16 cellular contexts compared by ENCODE assay signal in genomic region chr1:83689900-83690868, GRCh38.
DNase-seq lines count a peak whose midpoint lies in the region; ATAC-seq, FAIRE-seq and TF ChIP-seq lines count a peak whose summit lies in the region.
"Had no signal": no experiment of that assay in that cellular context is flagged by ENCODE, and none has a peak within 500 bp of the region (broad histone marks: within the 10 kb centered on the region; RNA-seq: fewer than 3 reads in every experiment).

No MANE protein-coding gene starts in this region.

- H3F3A ChIP-seq in neural progenitor cell (ENCODE audit: low read depth), result peaks cover 40% of the 10 kb centered on the region

- no peak for TF ChIP-seq POLR2A in GM12892 (IDR thresholded peaks at IDR 0.05; ENCODE audit: low read depth, low read length)

- H3K27ac ChIP-seq in astrocyte (ENCODE audit: low read depth, low read length), result peak overlapping the region; percentile 40
- no peak overlapping the region for H3K27ac ChIP-seq in neural progenitor cell

- H3K27me3 Mint-ChIP-seq in astrocyte (ENCODE audit: low read depth, unreplicated experiment) (no peaks in the 10 kb centered on the region), neural progenitor cell (ENCODE audit: insufficient read depth, low read depth) (peaks cover 10% of the 10 kb centered on the region)

- H3K4me1 ChIP-seq in astrocyte (ENCODE audit: insufficient read depth, low read length), result peaks cover 16% of the 10 kb centered on the region
- peaks cover 42% of the 10 kb centered on the region for H3K4me1 ChIP-seq in neural progenitor cell

- H3K4me3 Mint-ChIP-seq in astrocyte (ENCODE audit: unreplicated experiment), result no peak overlapping the region
- no peak overlapping the region for H3K4me3 Mint-ChIP-seq in neural progenitor cell
- H3K4me3 Mint-ChIP-seq: CD8-positive, alpha-beta T cell had no signal

- H3K36me3 Mint-ChIP-seq in astrocyte (ENCODE audit: low read depth, unreplicated experiment), result no peaks in the 10 kb centered on the region
- peaks cover 7% of the 10 kb centered on the region for H3K36me3 Mint-ChIP-seq in neural progenitor cell
- H3K36me3 Mint-ChIP-seq: CD8-positive, alpha-beta T cell had no signal

- H2AFZ ChIP-seq in astrocyte (ENCODE audit: low read depth, low read length), result no peak overlapping the region
- peak overlapping the region; percentile 28 for H2AFZ ChIP-seq in neural progenitor cell (replicated peaks)

- H4K20me1 ChIP-seq in astrocyte (ENCODE audit: insufficient read depth, low read length), result no peaks in the 10 kb centered on the region
- H4K20me1 ChIP-seq in neural progenitor cell (ENCODE audit: low read depth), result no peaks in the 10 kb centered on the region

- ATAC-seq in HG02870 (IDR thresholded peaks at IDR 0.05; ENCODE audit: unreplicated experiment), result no peak
- ATAC-seq: CD8-positive, alpha-beta T cell; SK-N-SH treated with all-trans-retinoic acid at 6 μM for 48 hours had no signal

- DNase-seq in GM12892 (ENCODE audit: insufficient read length), result no peak
- peak; percentile 15 for DNase-seq in astrocyte (ENCODE audit: low read depth)
- DNase-seq in neural progenitor cell (ENCODE audit: low spot score), result no peak
- no peak for DNase-seq in NCI-H748 treated with DMSO at 0.1 percent for 48 hours (lab: John Stamatoyannopoulos, UW)
- no peak for DNase-seq in T1000 (lab: John Stamatoyannopoulos, UW)
- no peak for DNase-seq in activated CD4-positive, alpha-beta T cell treated with anti-CD3 and anti-CD28 coated beads, Interleukin-2, amount 50 U/mL, for 48 hours
- DNase-seq: ACHN; BE2C; CD8-positive, alpha-beta T cell; HCEC 1CT; NCI-H187; NCI-H526 treated with DMSO at 0.1 percent for 48 hours; OCI-M1; SHP77 treated with DMSO at 0.1 percent for 48 hours had no signal

- H3K4me2 ChIP-seq in astrocyte (ENCODE audit: low read length) (no peak overlapping the region), neural progenitor cell (no peak overlapping the region)

- peak overlapping the region; percentile 66 for H3K27ac Mint-ChIP-seq in astrocyte (ENCODE audit: unreplicated experiment)
- peak overlapping the region; percentile 78 for H3K27ac Mint-ChIP-seq in neural progenitor cell
- H3K27ac Mint-ChIP-seq: CD8-positive, alpha-beta T cell had no signal

- H3K36me3 ChIP-seq in astrocyte (ENCODE audit: insufficient read depth, low read length), result no peaks in the 10 kb centered on the region
- H3K36me3 ChIP-seq in neural progenitor cell, result no peaks in the 10 kb centered on the region
- H3K36me3 ChIP-seq: BE2C had no signal

- FAIRE-seq in GM12892 (lab: Jason Lieb, UNC) (peak; percentile 79), astrocyte (lab: Jason Lieb, UNC) (no peak)

- H3K9me3 ChIP-seq in astrocyte (ENCODE audit: insufficient read depth, low read depth, low read length) (no peaks in the 10 kb centered on the region), neural progenitor cell (ENCODE audit: low read depth) (no peaks in the 10 kb centered on the region)
- H3K9me3 ChIP-seq: BE2C had no signal

- peaks cover 5% of the 10 kb centered on the region for H3K9me3 Mint-ChIP-seq in astrocyte (ENCODE audit: unreplicated experiment)
- H3K9me3 Mint-ChIP-seq in neural progenitor cell, result peaks cover 34% of the 10 kb centered on the region

- H3K4me3 ChIP-seq in astrocyte (ENCODE audit: insufficient read depth, low read depth, low read length), result no peak overlapping the region
- H3K4me3 ChIP-seq in neural progenitor cell, result no peak overlapping the region

- H3K4me1 Mint-ChIP-seq in astrocyte (ENCODE audit: low read depth, unreplicated experiment) (peaks cover 44% of the 10 kb centered on the region), neural progenitor cell (peaks cover 48% of the 10 kb centered on the region)

- H3K9ac ChIP-seq in astrocyte (ENCODE audit: low read length), result no peak overlapping the region
- no peak overlapping the region for H3K9ac ChIP-seq in neural progenitor cell

- H3K79me2 ChIP-seq in astrocyte (ENCODE audit: insufficient read depth, low read length) (no peaks in the 10 kb centered on the region), neural progenitor cell (ENCODE audit: low read depth) (no peaks in the 10 kb centered on the region)

- TF ChIP-seq CTCF in astrocyte (IDR thresholded peaks at IDR 0.05; ENCODE audit: insufficient read depth, low read depth, low read length), result no peak
- no peak for TF ChIP-seq CTCF in neural progenitor cell (IDR thresholded peaks at IDR 0.05)

- H3K27me3 ChIP-seq in astrocyte (ENCODE audit: insufficient read depth, low read length), result no peaks in the 10 kb centered on the region
- H3K27me3 ChIP-seq in neural progenitor cell, result no peaks in the 10 kb centered on the region
- H3K27me3 ChIP-seq: BE2C had no signal
